ENCODE assay signal across 1 cellular context in genomic region chr14:61529360-61529759, GRCh38.
TF ChIP-seq lines count a peak whose summit lies in the region.

No MANE protein-coding gene starts in this region.

TF ChIP-seq in K562, 482 proteins besides CTCF, POLR2A, EP300 and RAD21:
- peak; percentile 64 for TF ChIP-seq ZNF146 (CRISPR knock-in tag; IDR thresholded peaks at IDR 0.05; ENCODE audit: unreplicated experiment)
